In genomic region chr10:51707392-51707791, GRCh38 we compare ENCODE assay signal across 23 cellular contexts. TPM values are rescaled to one million over a fixed set of nuclear protein-coding genes. Genes with fewer than 3 reads are reported as not detected.
A peak's percentile ranks its signal among the peaks of the same experiment; 100 is the strongest.
DNase-seq lines count a peak whose midpoint lies in the region; ATAC-seq and TF ChIP-seq lines count a peak whose summit lies in the region.
"Had no signal": no experiment of that assay in that cellular context is flagged by ENCODE, and none has a peak within 500 bp of the region (broad histone marks: within the 10 kb centered on the region; RNA-seq: fewer than 3 reads in every experiment).

No MANE protein-coding gene starts in this region.

- H3K27ac ChIP-seq in thoracic aorta = peak overlapping the region; percentile 78 to 82
- H3K27ac ChIP-seq: psoas muscle had no signal

- no peaks in the 10 kb centered on the region for H3K27me3 ChIP-seq in thoracic aorta (replicated peaks; ENCODE audit: insufficient read depth)
- H3K27me3 ChIP-seq: adrenal gland had no signal

- H3K9me3 ChIP-seq in thoracic aorta = no peaks in the 10 kb centered on the region
- H3K9me3 ChIP-seq: adrenal gland, psoas muscle had no signal

- H3K27ac Mint-ChIP-seq in activated naive CD4-positive, alpha-beta T cell treated with anti-CD3 and anti-CD28 coated beads for 36 hours = peak overlapping the region; percentile 79
- H3K27ac Mint-ChIP-seq in activated T-helper 1 cell treated with anti-CD3 and anti-CD28 coated beads, Interleukin-12 subunit alpha, Interleukin-12 subunit beta, Interleukin-2, Interleukin-4 antibody, amounts not matched to agents 30 ng/mL and 10 ng/mL and 1 ng/mL, durations not matched to agents 14 hours and 24 hours and 36 hours = peak overlapping the region; percentile 85
- H3K27ac Mint-ChIP-seq: activated B cell treated with CpG ODN at 0.5 μM for 24 hours, type B pancreatic cell had no signal

- TF ChIP-seq CTCF in thoracic aorta (IDR thresholded peaks at IDR 0.05) = no peak

- no peak overlapping the region for H3K4me3 ChIP-seq in thoracic aorta
- H3K4me3 ChIP-seq: adrenal gland, psoas muscle had no signal

- H3K27me3 Mint-ChIP-seq in activated naive CD4-positive, alpha-beta T cell treated with anti-CD3 and anti-CD28 coated beads for 36 hours (ENCODE audit: low read depth) = no peaks in the 10 kb centered on the region
- H3K27me3 Mint-ChIP-seq in activated T-helper 1 cell treated with anti-CD3 and anti-CD28 coated beads, Interleukin-12 subunit alpha, Interleukin-12 subunit beta, Interleukin-2, Interleukin-4 antibody, amounts not matched to agents 30 ng/mL and 10 ng/mL and 1 ng/mL, durations not matched to agents 14 hours and 24 hours and 36 hours (ENCODE audit: insufficient read depth) = no peaks in the 10 kb centered on the region
- H3K27me3 Mint-ChIP-seq: type B pancreatic cell had no signal

- no peak overlapping the region for H3K4me3 Mint-ChIP-seq in activated naive CD4-positive, alpha-beta T cell treated with anti-CD3 and anti-CD28 coated beads for 36 hours
- no peak overlapping the region for H3K4me3 Mint-ChIP-seq in activated T-helper 1 cell treated with anti-CD3 and anti-CD28 coated beads, Interleukin-12 subunit alpha, Interleukin-12 subunit beta, Interleukin-2, Interleukin-4 antibody, amounts not matched to agents 30 ng/mL and 10 ng/mL and 1 ng/mL, durations not matched to agents 14 hours and 24 hours and 36 hours
- H3K4me3 Mint-ChIP-seq: activated B cell treated with CpG ODN at 0.5 μM for 24 hours, type B pancreatic cell had no signal

- H3K36me3 ChIP-seq in thoracic aorta = no peaks in the 10 kb centered on the region
- H3K36me3 ChIP-seq: adrenal gland had no signal

- intact Hi-C loops in activated naive CD4-positive, alpha-beta T cell treated with anti-CD3 and anti-CD28 coated beads for 36 hours (cut with micrococcal nuclease) = loop anchor here (10.0 kb wide), 1 partner anchor 1163 kb away; no protein-coding TSS in a partner anchor
- intact Hi-C loops in activated T-helper 1 cell treated with anti-CD3 and anti-CD28 coated beads, Interleukin-12 subunit alpha, Interleukin-12 subunit beta, Interleukin-2, Interleukin-4 antibody, amounts not matched to agents 30 ng/mL and 10 ng/mL and 1 ng/mL, durations not matched to agents 14 hours and 24 hours and 36 hours (cut with micrococcal nuclease) = loop anchor here (1.0 kb wide), 1 partner anchor 8 kb away; the partner anchor contains the start of gene CSTF2T
- intact Hi-C loops in left ventricle myocardium superior (cut with micrococcal nuclease) = no loop called here

- H3K36me3 Mint-ChIP-seq in activated naive CD4-positive, alpha-beta T cell treated with anti-CD3 and anti-CD28 coated beads for 36 hours (ENCODE audit: low read depth) = no peaks in the 10 kb centered on the region
- peaks cover 9% of the 10 kb centered on the region for H3K36me3 Mint-ChIP-seq in activated T-helper 1 cell treated with anti-CD3 and anti-CD28 coated beads, Interleukin-12 subunit alpha, Interleukin-12 subunit beta, Interleukin-2, Interleukin-4 antibody, amounts not matched to agents 30 ng/mL and 10 ng/mL and 1 ng/mL, durations not matched to agents 14 hours and 24 hours and 36 hours (ENCODE audit: low read depth)
- H3K36me3 Mint-ChIP-seq: type B pancreatic cell had no signal

- CTCF ChIA-PET in activated naive CD4-positive, alpha-beta T cell treated with anti-CD3 and anti-CD28 coated beads for 36 hours (lab: Charles Lee) = no interaction called here

- peaks cover 33 to 79% of the 10 kb centered on the region in 2 donors for H3K4me1 ChIP-seq in thoracic aorta (ENCODE audit: control insufficient read depth in 1 of 2, low read depth in 2 of 2)

- ATAC-seq in left ventricle myocardium superior (peak; percentile 52), thoracic aorta (ENCODE audit: insufficient number of reproducible peaks, low FRiP score, low read depth) (peak; percentile 54), GM21737 (IDR thresholded peaks at IDR 0.05; ENCODE audit: unreplicated experiment) (no peak)

- no peaks in the 10 kb centered on the region for H3K9me3 Mint-ChIP-seq in activated naive CD4-positive, alpha-beta T cell treated with anti-CD3 and anti-CD28 coated beads for 36 hours
- H3K9me3 Mint-ChIP-seq in activated T-helper 1 cell treated with anti-CD3 and anti-CD28 coated beads, Interleukin-12 subunit alpha, Interleukin-12 subunit beta, Interleukin-2, Interleukin-4 antibody, amounts not matched to agents 30 ng/mL and 10 ng/mL and 1 ng/mL, durations not matched to agents 14 hours and 24 hours and 36 hours = peaks cover 3% of the 10 kb centered on the region
- H3K9me3 Mint-ChIP-seq: activated B cell treated with CpG ODN at 0.5 μM for 24 hours, type B pancreatic cell had no signal

- peaks cover 28% of the 10 kb centered on the region for H3K4me1 Mint-ChIP-seq in activated naive CD4-positive, alpha-beta T cell treated with anti-CD3 and anti-CD28 coated beads for 36 hours (ENCODE audit: low read depth)
- peaks cover 73% of the 10 kb centered on the region for H3K4me1 Mint-ChIP-seq in activated T-helper 1 cell treated with anti-CD3 and anti-CD28 coated beads, Interleukin-12 subunit alpha, Interleukin-12 subunit beta, Interleukin-2, Interleukin-4 antibody, amounts not matched to agents 30 ng/mL and 10 ng/mL and 1 ng/mL, durations not matched to agents 14 hours and 24 hours and 36 hours (ENCODE audit: low read depth)
- H3K4me1 Mint-ChIP-seq: activated B cell treated with CpG ODN at 0.5 μM for 24 hours had no signal

- DNase-seq in activated naive CD4-positive, alpha-beta T cell treated with anti-CD3 and anti-CD28 coated beads for 36 hours = no peak
- no peak for DNase-seq in activated naive CD4-positive, alpha-beta T cell treated with anti-CD3 and anti-CD28 coated beads, Interleukin-2, amount 50 U/mL, for 16 hours
- no peak for DNase-seq in activated T-helper 1 cell treated with anti-CD3 and anti-CD28 coated beads, Interleukin-12 subunit alpha, Interleukin-12 subunit beta, Interleukin-2, Interleukin-4 antibody, amounts not matched to agents 30 ng/mL and 10 ng/mL and 1 ng/mL, durations not matched to agents 14 hours and 24 hours and 36 hours (ENCODE audit: low spot score)
- DNase-seq in left ventricle myocardium superior = no peak
- no peak for DNase-seq in thoracic aorta (ENCODE audit: low spot score)
- no peak for DNase-seq in NCI-H510A (lab: John Stamatoyannopoulos, UW)
- no peak for DNase-seq in retina
- DNase-seq: activated B cell treated with CpG ODN at 0.5 μM for 24 hours; activated CD8-positive, alpha-beta memory T cell treated with anti-CD3 and anti-CD28 coated beads, Interleukin-2, amount 50 U/mL, for 48 hours; adrenal gland; central memory CD4-positive, alpha-beta T cell; DMS53; effector memory CD4-positive, alpha-beta T cell; islet precursor cell; Karpas-422; mesenchymal stem cell; NCI-H1092 treated with DMSO at 0.1 percent for 48 hours; NCI-H2081 treated with DMSO at 0.1 percent for 48 hours; NCI-H524 treated with DMSO at 0.1 percent for 48 hours; psoas muscle; SHP77 had no signal

RNA-seq across cellular contexts. Expression of gene CSTF2T, which starts 8.0 kb away (rescaled TPM):
- total RNA-seq in activated naive CD4-positive, alpha-beta T cell treated with anti-CD3 and anti-CD28 coated beads for 36 hours = 10 to 100 TPM; 25.3 to 25.6 TPM
- 42.3 and 44.8 TPM in 2 replicates for total RNA-seq in activated T-helper 1 cell treated with anti-CD3 and anti-CD28 coated beads, Interleukin-12 subunit alpha, Interleukin-12 subunit beta, Interleukin-2, Interleukin-4 antibody, amounts not matched to agents 30 ng/mL and 10 ng/mL and 1 ng/mL, durations not matched to agents 14 hours and 24 hours and 36 hours
- total RNA-seq in left ventricle myocardium superior (21.3 TPM), thoracic aorta (10 to 100 TPM; 24.6 to 39.9 TPM)
